ENCODE assay signal across 11 cellular contexts in genomic region chr1:30902653-30903290, GRCh38. TPM values are rescaled to one million over a fixed set of nuclear protein-coding genes. Genes with fewer than 3 reads are reported as not detected.
DNase-seq lines count a peak whose midpoint lies in the region; ATAC-seq and TF ChIP-seq lines count a peak whose summit lies in the region.
"Had no signal": no experiment of that assay in that cellular context is flagged by ENCODE, and none has a peak within 500 bp of the region (broad histone marks: within the 10 kb centered on the region; RNA-seq: fewer than 3 reads in every experiment).

No MANE protein-coding gene starts in this region.

- peak overlapping the region; percentile 26 for H3K9ac ChIP-seq in neural cell (ENCODE audit: low read length)

- H3K4me1 ChIP-seq in ascending aorta, result peaks cover 17 to 34% of the 10 kb centered on the region in 2 donors
- H3K4me1 ChIP-seq in heart left ventricle, result peaks cover 5 to 50% (median 34%) of the 10 kb centered on the region in 12 donors
- peaks cover 30% of the 10 kb centered on the region for H3K4me1 ChIP-seq in upper lobe of right lung

- H3K4me2 ChIP-seq in neural cell (ENCODE audit: low read length), result no peak overlapping the region

- TF ChIP-seq CTCF in ascending aorta (IDR thresholded peaks at IDR 0.05) (no peak), heart left ventricle (IDR thresholded peaks at IDR 0.05) (no peak), neural cell (IDR thresholded peaks at IDR 0.05; ENCODE audit: poor library complexity, severe bottlenecking) (no peak), upper lobe of right lung (IDR thresholded peaks at IDR 0.05) (no peak)

- WGBS in heart left ventricle, 4 donors, result 54 to 69% (median 54%) methylated on average over 7 to 9 of the region's 9 CpGs

- peak overlapping the region in 1 of 2 donors; percentile 24 for H3K4me3 ChIP-seq in ascending aorta
- H3K4me3 ChIP-seq in heart left ventricle, result no peak overlapping the region
- H3K4me3 ChIP-seq in neural cell (ENCODE audit: low read length), result peak overlapping the region; percentile 20
- H3K4me3 ChIP-seq in upper lobe of right lung, result no peak overlapping the region

- H3K9me3 ChIP-seq in ascending aorta, result no peaks in the 10 kb centered on the region
- no peaks in the 10 kb centered on the region for H3K9me3 ChIP-seq in heart left ventricle
- H3K9me3 ChIP-seq in neural cell (ENCODE audit: low read length), result no peaks in the 10 kb centered on the region
- no peaks in the 10 kb centered on the region for H3K9me3 ChIP-seq in upper lobe of right lung

- peaks cover 29% of the 10 kb centered on the region for H4K20me1 ChIP-seq in neural cell (ENCODE audit: insufficient read depth)

- TF ChIP-seq RAD21 in neural cell (conservative IDR thresholded peaks at IDR 0.05), result no peak

- peak in 2 of 4 donors; percentile 7 to 18 for ATAC-seq in heart left ventricle
- peak; percentile 2 for ATAC-seq in upper lobe of right lung
- ATAC-seq in GM21447 (IDR thresholded peaks at IDR 0.05; ENCODE audit: unreplicated experiment), result no peak
- ATAC-seq in GM19023 (IDR thresholded peaks at IDR 0.05; ENCODE audit: unreplicated experiment), result no peak
- no peak for ATAC-seq in HG02759 (IDR thresholded peaks at IDR 0.05; ENCODE audit: unreplicated experiment)

- no peaks in the 10 kb centered on the region for H3K36me3 ChIP-seq in ascending aorta
- H3K36me3 ChIP-seq in heart left ventricle, result no peaks in the 10 kb centered on the region
- no peaks in the 10 kb centered on the region for H3K36me3 ChIP-seq in neural cell (ENCODE audit: insufficient read depth, low read length)
- H3K36me3 ChIP-seq in upper lobe of right lung, result no peaks in the 10 kb centered on the region

- peak overlapping the region; percentile 87 to 93 for H3K27ac ChIP-seq in ascending aorta
- H3K27ac ChIP-seq in heart left ventricle, result peak overlapping the region; percentile 15 to 88 (median 70)
- peak overlapping the region; percentile 36 for H3K27ac ChIP-seq in neural cell (ENCODE audit: low read length)
- H3K27ac ChIP-seq in upper lobe of right lung, result peak overlapping the region; percentile 20

- TF ChIP-seq POLR2A in heart left ventricle (IDR thresholded peaks at IDR 0.05), result no peak

- TF ChIP-seq EP300 in neural cell (conservative IDR thresholded peaks at IDR 0.05; ENCODE audit: poor library complexity, severe bottlenecking), result no peak

- peaks cover 7% of the 10 kb centered on the region for H3F3A ChIP-seq in neural cell (ENCODE audit: insufficient read depth, low read length, poor library complexity, severe bottlenecking)

- intact Hi-C loops in ascending aorta (cut with DNase I) (no loop called here), heart left ventricle (cut with DNase I) (loop anchor here in 5 of 10 donors (5.0 to 10.0 kb wide), 4 partner anchors 48 to 58 kb away; no protein-coding TSS in a partner anchor), upper lobe of right lung (cut with DNase I) (no loop called here)

- DNase-seq in ascending aorta (ENCODE audit: low spot score in 2 of 2) (no peak), heart left ventricle (peak in 1 of 5 donors; percentile 34), upper lobe of right lung (no peak)
- DNase-seq: activated gamma-delta T cell treated with Interleukin-2 at 50 U/mL for 16 hours; cerebellar nuclear complex; PC-3; stimulated activated CD4-positive, alpha-beta T cell treated with anti-CD3 and anti-CD28 coated beads, Interleukin-4, amount 100 ng/mL, for 1 hour had no signal

- no peaks in the 10 kb centered on the region for H3K27me3 ChIP-seq in ascending aorta
- H3K27me3 ChIP-seq in heart left ventricle, result no peaks in the 10 kb centered on the region
- H3K27me3 ChIP-seq in neural cell (ENCODE audit: insufficient read depth, low read depth, low read length), result no peaks in the 10 kb centered on the region
- no peaks in the 10 kb centered on the region for H3K27me3 ChIP-seq in upper lobe of right lung

- peaks cover 81% of the 10 kb centered on the region for H3K79me2 ChIP-seq in neural cell (replicated peaks; ENCODE audit: insufficient read depth, low read length)

- no peaks in the 10 kb centered on the region for H3K9me2 ChIP-seq in neural cell (ENCODE audit: insufficient read depth, low read length)

- H2AFZ ChIP-seq in neural cell (ENCODE audit: low read depth, low read length), result no peak overlapping the region

TF ChIP-seq in neural cell, 6 proteins besides CTCF, POLR2A, EP300 and RAD21:
- TF ChIP-seq SMC3 (conservative IDR thresholded peaks at IDR 0.05; ENCODE audit: poor library complexity) (no peak), EZH2 (IDR thresholded peaks at IDR 0.05; ENCODE audit: borderline replicate concordance, insufficient read depth, low read length, poor library complexity, severe bottlenecking) (no peak), POLR2AphosphoS5 (IDR thresholded peaks at IDR 0.05) (no peak), TAF1 (IDR thresholded peaks at IDR 0.05; ENCODE audit: low read depth) (no peak), MXI1 (conservative IDR thresholded peaks at IDR 0.05; ENCODE audit: poor library complexity, severe bottlenecking) (no peak)

RNA-seq across cellular contexts. Expression of gene SDC3, which starts 5.8 kb away (rescaled TPM):
- total RNA-seq in ascending aorta (51.9 TPM), heart left ventricle (10 to 100 TPM; 16.8 to 83.4 (median 29.5) TPM), upper lobe of right lung (39.4 TPM)
- polyA plus RNA-seq in heart left ventricle (10 to 100 TPM; 22.0 to 24.6 TPM), neural cell (55.2 and 79.5 TPM in 2 replicates)
- 142 and 179 TPM in 2 replicates for polyA minus RNA-seq in neural cell

Comparison
In these comparisons a context has a peak if more than half of its experiments do, and no peak if none do; other contexts are left out.
1. H3K27ac ChIP-seq: peak in every context shown above with its lines; median percentile 90 in ascending aorta; 70 in heart left ventricle; 36 in neural cell; 20 in upper lobe of right lung.